In genomic region chr22:42397332-42398246, GRCh38 we compare ENCODE assay signal across 1 cellular context.
TF ChIP-seq lines count a peak whose summit lies in the region.

No MANE protein-coding gene starts in this region.

TF ChIP-seq in GM23338, 12 proteins besides CTCF, POLR2A, EP300 and RAD21 (continued from another document):
- TF ChIP-seq REST (IDR thresholded peaks at IDR 0.05; ENCODE audit: unreplicated experiment) (no peak), NANOG (IDR thresholded peaks at IDR 0.05; ENCODE audit: borderline replicate concordance) (no peak), JUNB (IDR thresholded peaks at IDR 0.05; ENCODE audit: unreplicated experiment) (no peak), CREB1 (CRISPR knock-in tag; IDR thresholded peaks at IDR 0.05; ENCODE audit: low read depth) (no peak), STAT1 (IDR thresholded peaks at IDR 0.05; ENCODE audit: unreplicated experiment) (no peak), POLR2AphosphoS5 (IDR thresholded peaks at IDR 0.05; ENCODE audit: low read depth) (no peak), EZH2 (IDR thresholded peaks at IDR 0.05; ENCODE audit: low read depth, unreplicated experiment) (no peak), EZH2phosphoT487 (IDR thresholded peaks at IDR 0.05; ENCODE audit: unreplicated experiment) (no peak)
